ENCODE assay signal across 8 cellular contexts in the genomic region with DNA sequence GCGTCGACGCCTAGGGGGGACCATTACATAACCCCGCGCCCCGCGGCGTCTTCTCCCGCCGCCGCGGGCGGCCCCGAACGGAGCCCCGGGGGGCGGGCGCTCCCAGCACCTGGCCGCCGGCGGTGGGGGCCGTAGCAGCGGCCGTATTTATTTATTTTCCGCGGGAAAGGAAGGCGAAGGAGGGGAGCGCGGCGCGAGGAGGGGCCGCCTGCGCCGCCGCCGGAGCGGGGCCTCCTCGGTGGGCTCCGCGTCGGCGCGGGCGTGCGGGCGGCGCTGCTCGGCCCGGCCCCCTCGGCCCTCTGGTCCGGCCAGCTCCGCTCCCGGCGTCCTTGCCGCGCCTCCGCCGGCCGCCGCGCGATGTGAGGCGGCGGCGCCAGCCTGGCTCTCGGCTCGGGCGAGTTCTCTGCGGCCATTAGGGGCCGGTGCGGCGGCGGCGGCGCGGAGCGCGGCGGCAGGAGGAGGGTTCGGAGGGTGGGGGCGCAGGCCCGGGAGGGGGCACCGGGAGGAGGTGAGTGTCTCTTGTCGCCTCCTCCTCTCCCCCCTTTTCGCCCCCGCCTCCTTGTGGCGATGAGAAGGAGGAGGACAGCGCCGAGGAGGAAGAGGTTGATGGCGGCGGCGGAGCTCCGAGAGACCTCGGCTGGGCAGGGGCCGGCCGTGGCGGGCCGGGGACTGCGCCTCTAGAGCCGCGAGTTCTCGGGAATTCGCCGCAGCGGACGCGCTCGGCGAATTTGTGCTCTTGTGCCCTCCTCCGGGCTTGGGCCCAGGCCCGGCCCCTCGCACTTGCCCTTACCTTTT. TPM values are rescaled to one million over a fixed set of nuclear protein-coding genes. Genes with fewer than 3 reads are reported as not detected.
DNase-seq lines count a peak whose midpoint lies in the region; ATAC-seq and TF ChIP-seq lines count a peak whose summit lies in the region.

Gene EP300 (plus strand): TSS at position 570 of the 795 bp plus-strand sequence. CDS start 413 bp downstream, outside the sequence.

- under 1% methylated on average over 107 of the region's 112 CpGs for WGBS in HUES64
- 0 to 1% (median 1%) methylated on average over 82 to 108 of the region's 112 CpGs for WGBS in ovary, 3 donors
- under 1% methylated on average over 110 of the region's 112 CpGs for WGBS in thymus

- peaks cover 19 to 26% of the 10 kb centered on the region in 2 donors for H3K36me3 Mint-ChIP-seq in activated naive CD4-positive, alpha-beta T cell treated with anti-CD3 and anti-CD28 coated beads, Interleukin-2, amount 50 U/mL, for 72 hours

- H3K27ac ChIP-seq in HUES64 (ENCODE audit: low read depth, low read length) (peak within 1 kb of the TSS; percentile 100), ovary (peak within 1 kb of the TSS; percentile 100), thymus (ENCODE audit: low read depth) (peak within 1 kb of the TSS; percentile 100)

- H3K4me3 ChIP-seq in HUES64 (ENCODE audit: low read length) (peak within 1 kb of the TSS; percentile 82), ovary (peak within 1 kb of the TSS; percentile 91), thymus (ENCODE audit: low read length) (peak within 1 kb of the TSS; percentile 100)

- peak within 1 kb of the TSS; percentile 97 to 99 for H3K27ac Mint-ChIP-seq in activated naive CD4-positive, alpha-beta T cell treated with anti-CD3 and anti-CD28 coated beads, Interleukin-2, amount 50 U/mL, for 72 hours

- peak; percentile 51 for TF ChIP-seq POLR2A in ovary (IDR thresholded peaks at IDR 0.05)

- H3K4me1 ChIP-seq in HUES64 (ENCODE audit: insufficient read depth, low read length) (peaks cover 16% of the 10 kb centered on the region; the same call in 1 of the 2 replicates), ovary (ENCODE audit: insufficient read depth) (peaks cover 7% of the 10 kb centered on the region), thymus (ENCODE audit: control insufficient read depth, insufficient read depth, low read length) (peaks cover 9% of the 10 kb centered on the region)

- H3K9me3 Mint-ChIP-seq in activated naive CD4-positive, alpha-beta T cell treated with anti-CD3 and anti-CD28 coated beads, Interleukin-2, amount 50 U/mL, for 72 hours = no peaks in the 10 kb centered on the region

- TF ChIP-seq EP300 in ovary (IDR thresholded peaks at IDR 0.05) = no peak

- H3K27me3 ChIP-seq in HUES64 (ENCODE audit: insufficient read depth, low read length) = no peaks in the 10 kb centered on the region
- no peaks in the 10 kb centered on the region for H3K27me3 ChIP-seq in ovary
- H3K27me3 ChIP-seq in thymus (ENCODE audit: control insufficient read depth, insufficient read depth) = no peaks in the 10 kb centered on the region

- peak within 1 kb of the TSS; percentile 100 for H3K9ac ChIP-seq in HUES64 (ENCODE audit: low read depth, low read length)

- peak in 2 of 3 donors; percentile 25 to 40 for TF ChIP-seq CTCF in ovary (IDR thresholded peaks at IDR 0.05)

- ATAC-seq in GM21390 (IDR thresholded peaks at IDR 0.05; ENCODE audit: unreplicated experiment) = peak; percentile 37
- peak; percentile 43 to 55 for ATAC-seq in activated naive CD4-positive, alpha-beta T cell treated with anti-CD3 and anti-CD28 coated beads, Interleukin-2, amount 50 U/mL, for 72 hours

- H3K9me3 ChIP-seq in HUES64 (ENCODE audit: insufficient read depth, low read depth, low read length) (no peaks in the 10 kb centered on the region), ovary (no peaks in the 10 kb centered on the region), thymus (ENCODE audit: control insufficient read depth) (no peaks in the 10 kb centered on the region)

- intact Hi-C loops in ovary (cut with DNase I) = loop anchor here in 3 of 4 donors (2.0 to 10.0 kb wide), 4 partner anchors 67 to 141 kb away; partner anchors contain the start of gene RBX1 (in 2 of the 3)

- DNase-seq in Daoy (ENCODE audit: low read depth) (peak; percentile 84), SKM-1 (lab: John Stamatoyannopoulos, UW; ENCODE audit: unreplicated experiment) (peak; percentile 81), glomerular visceral epithelial cell (ENCODE audit: extremely low spot score) (peak; percentile 79), ovary (peak; percentile 84 to 89 (median 85))
- peak; percentile 77 to 81 for DNase-seq in activated naive CD4-positive, alpha-beta T cell treated with anti-CD3 and anti-CD28 coated beads, Interleukin-2, amount 50 U/mL, for 72 hours (ENCODE audit: low spot score in 2 of 2)

- H3K36me3 ChIP-seq in HUES64 (ENCODE audit: insufficient read depth, low read length) (peaks cover 6% of the 10 kb centered on the region; the same call in 1 of the 2 replicates), ovary (no peaks in the 10 kb centered on the region), thymus (ENCODE audit: control insufficient read depth, insufficient read depth) (peaks cover 4% of the 10 kb centered on the region)

RNA-seq across cellular contexts. Expression of gene EP300, which starts in this region (rescaled TPM):
- 21.7 and 40.4 TPM in 2 replicates for total RNA-seq in Daoy (2014; rRNA removed; shearing (Covaris generic))
- 45.3 TPM for polyA plus RNA-seq in HUES64 (2013, experiment 1 of 2)
- polyA plus RNA-seq in HUES64 (2013, experiment 2 of 2) = 41.3 TPM
- 10 to 100 TPM; 56.1 to 56.6 TPM for total RNA-seq in activated naive CD4-positive, alpha-beta T cell treated with anti-CD3 and anti-CD28 coated beads, Interleukin-2, amount 50 U/mL, for 72 hours
- 10 to 100 TPM; 51.4 to 86.2 (median 71.9) TPM for total RNA-seq in ovary
- 10 to 100 TPM; 23.6 to 57.9 TPM for polyA plus RNA-seq in ovary
- polyA plus RNA-seq in thymus = 11.1 TPM

Comparison
In these comparisons a context has a peak if more than half of its experiments do, and no peak if none do; other contexts are left out.
1. Peak in every context shown above with its lines: DNase-seq, ATAC-seq, H3K4me3 ChIP-seq and H3K27ac ChIP-seq.